Comparison of ENCODE assay signal across 11 cellular contexts in the genomic region with DNA sequence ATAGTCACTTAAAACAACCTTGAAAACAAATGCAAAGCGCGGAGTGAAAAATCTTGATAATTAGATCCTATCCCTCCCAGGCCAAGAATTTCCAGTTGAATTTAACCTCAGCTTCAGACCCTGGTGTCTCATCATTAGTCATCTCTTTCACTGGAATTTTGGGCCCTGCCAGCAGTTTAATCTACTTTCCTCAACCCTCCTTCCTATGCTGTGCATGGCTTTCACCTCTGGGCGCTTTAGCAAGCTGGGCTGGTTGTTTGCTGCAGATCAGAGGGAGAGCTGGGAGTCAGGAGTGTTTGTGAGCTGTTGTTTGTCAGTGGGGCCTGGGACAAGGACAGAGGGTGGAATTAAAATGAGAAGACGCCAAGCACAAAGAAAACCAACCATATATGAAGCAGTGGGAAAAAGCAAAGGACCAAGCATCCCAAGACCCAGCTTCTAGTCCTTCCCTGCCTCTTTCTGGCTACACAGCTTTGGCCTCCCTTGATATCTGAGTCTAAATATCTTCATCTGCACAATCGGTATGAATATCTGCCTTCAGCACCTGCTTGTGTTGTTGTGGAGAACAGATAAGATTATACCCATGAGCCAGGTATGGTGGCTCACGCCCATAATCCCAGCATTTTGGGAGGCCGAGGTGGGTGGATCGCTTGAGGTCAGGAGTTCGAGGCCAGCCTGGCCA. TPM values are rescaled to one million over a fixed set of nuclear protein-coding genes. Genes with fewer than 3 reads are reported as not detected.
DNase-seq lines count a peak whose midpoint lies in the region; ATAC-seq and TF ChIP-seq lines count a peak whose summit lies in the region.
"Had no signal": no experiment of that assay in that cellular context is flagged by ENCODE, and none has a peak within 500 bp of the region (broad histone marks: within the 10 kb centered on the region; RNA-seq: fewer than 3 reads in every experiment).

No MANE protein-coding gene starts in this region.

- H3K9me3 Mint-ChIP-seq in activated naive CD4-positive, alpha-beta T cell treated with anti-CD3 and anti-CD28 coated beads, Interleukin-2, amount 50 U/mL, for 72 hours: no peaks in the 10 kb centered on the region
- H3K9me3 Mint-ChIP-seq: CD4-positive, CD25-positive, alpha-beta regulatory T cell had no signal

- intact Hi-C loops in heart right ventricle (cut with DNase I): loop anchor here in 1 of 10 donors (5.0 kb wide), 1 partner anchor 51 kb away; no protein-coding TSS in a partner anchor
- intact Hi-C loops in cardiac septum (cut with DNase I): no loop called here
- intact Hi-C loops in body of pancreas (cut with DNase I): no loop called here
- intact Hi-C loops in lower lobe of right lung (cut with DNase I): no loop called here

- H3K4me3 ChIP-seq in heart right ventricle: no peak overlapping the region
- no peak overlapping the region for H3K4me3 ChIP-seq in body of pancreas
- H3K4me3 ChIP-seq in lower lobe of right lung: no peak overlapping the region
- no peak overlapping the region for H3K4me3 ChIP-seq in urinary bladder (ENCODE audit: low read depth, low read length)

- H3K27me3 ChIP-seq in heart right ventricle: no peaks in the 10 kb centered on the region
- H3K27me3 ChIP-seq in body of pancreas: no peaks in the 10 kb centered on the region
- no peaks in the 10 kb centered on the region for H3K27me3 ChIP-seq in lower lobe of right lung (ENCODE audit: low read depth)

- H3K4me1 ChIP-seq in heart right ventricle (peaks cover 12 to 85% (median 54%) of the 10 kb centered on the region in 9 donors), body of pancreas (peaks cover 19% of the 10 kb centered on the region), lower lobe of right lung (peaks cover 77% of the 10 kb centered on the region), urinary bladder (ENCODE audit: insufficient read depth) (peaks cover 2% of the 10 kb centered on the region)

- TF ChIP-seq POLR2A in body of pancreas (IDR thresholded peaks at IDR 0.05): no peak

- peaks cover 0 to 3% (median 0%) of the 10 kb centered on the region in 11 donors for H3K9me3 ChIP-seq in heart right ventricle
- H3K9me3 ChIP-seq in body of pancreas: no peaks in the 10 kb centered on the region
- no peaks in the 10 kb centered on the region for H3K9me3 ChIP-seq in lower lobe of right lung

- H3K36me3 ChIP-seq in heart right ventricle (peaks cover 0 to 8% (median 0%) of the 10 kb centered on the region in 9 donors), body of pancreas (replicated peaks in 1 of 2; ENCODE audit: insufficient read depth in 1 of 2, low read depth in 2 of 2) (no peaks in the 10 kb centered on the region), lower lobe of right lung (peaks cover 10% of the 10 kb centered on the region), urinary bladder (ENCODE audit: insufficient read depth) (no peaks in the 10 kb centered on the region)

- TF ChIP-seq CTCF in heart right ventricle (IDR thresholded peaks at IDR 0.05) (no peak), body of pancreas (IDR thresholded peaks at IDR 0.05) (no peak), lower lobe of right lung (IDR thresholded peaks at IDR 0.05) (no peak)

- ATAC-seq in heart right ventricle (peak in 1 of 8 donors; percentile 6), body of pancreas (no peak), lower lobe of right lung (no peak), GM19467 (IDR thresholded peaks at IDR 0.05; ENCODE audit: unreplicated experiment) (no peak)
- no peak for ATAC-seq in activated naive CD4-positive, alpha-beta T cell treated with anti-CD3 and anti-CD28 coated beads, Interleukin-2, amount 50 U/mL, for 72 hours

- H3K27ac ChIP-seq in heart right ventricle (peak overlapping the region in 9 of 10 donors; percentile 20 to 70 (median 53)), body of pancreas (peak overlapping the region in 3 of 4 donors; percentile 26 to 34 (median 29)), lower lobe of right lung (peak overlapping the region; percentile 59), urinary bladder (ENCODE audit: low read depth) (peak overlapping the region; percentile 33)

- peak overlapping the region in 1 of 2 donors; percentile 36 for H3K27ac Mint-ChIP-seq in activated naive CD4-positive, alpha-beta T cell treated with anti-CD3 and anti-CD28 coated beads, Interleukin-2, amount 50 U/mL, for 72 hours
- H3K27ac Mint-ChIP-seq: CD4-positive, CD25-positive, alpha-beta regulatory T cell had no signal

- peaks cover 10 to 25% of the 10 kb centered on the region in 2 donors for H3K36me3 Mint-ChIP-seq in activated naive CD4-positive, alpha-beta T cell treated with anti-CD3 and anti-CD28 coated beads, Interleukin-2, amount 50 U/mL, for 72 hours
- H3K36me3 Mint-ChIP-seq: CD4-positive, CD25-positive, alpha-beta regulatory T cell had no signal

- WGBS in heart right ventricle, 2 donors: 78 to 84% methylated on average over 9 of the region's 9 CpGs
- WGBS in body of pancreas, 2 donors: 69 to 84% methylated on average over 7 to 9 of the region's 9 CpGs
- WGBS in urinary bladder: 64% methylated on average over 9 of the region's 9 CpGs

- no peak for DNase-seq in heart right ventricle
- no peak for DNase-seq in cardiac septum (ENCODE audit: low spot score)
- DNase-seq in body of pancreas: peak in 1 of 4 donors; percentile 17
- no peak for DNase-seq in lower lobe of right lung
- no peak for DNase-seq in UCSD-AML1 (lab: John Stamatoyannopoulos, UW; ENCODE audit: unreplicated experiment)
- DNase-seq in activated naive CD4-positive, alpha-beta T cell treated with anti-CD3 and anti-CD28 coated beads, Interleukin-2, amount 50 U/mL, for 72 hours (ENCODE audit: low spot score in 2 of 2): no peak
- DNase-seq: CD4-positive, CD25-positive, alpha-beta regulatory T cell; erythroblast; NCI-H1048 had no signal

RNA-seq across cellular contexts. Expression of gene MYOF, which starts 13.5 kb away (rescaled TPM):
- 10 to 100 TPM; 21.7 to 54.6 (median 41.6) TPM for total RNA-seq in heart right ventricle
- 10 to 100 TPM; 14.5 to 32.4 TPM for polyA plus RNA-seq in heart right ventricle
- total RNA-seq in cardiac septum: 82.5 TPM
- total RNA-seq in body of pancreas: 10 to 100 TPM; 21.1 to 25.7 TPM
- 127 TPM for total RNA-seq in lower lobe of right lung
- total RNA-seq in urinary bladder: 99.1 TPM
- 61.3 TPM for polyA plus RNA-seq in urinary bladder
- 10 to 100 TPM; 55.4 to 65.6 TPM for total RNA-seq in activated naive CD4-positive, alpha-beta T cell treated with anti-CD3 and anti-CD28 coated beads, Interleukin-2, amount 50 U/mL, for 72 hours

RNA-seq across cellular contexts. Expression of gene CEP55, which starts 27.7 kb away (rescaled TPM):
- total RNA-seq in heart right ventricle: 1 to 10 TPM in 2 of 10 donors, under 1 TPM in 5, not detected in 3; 0.13 to 4.4 (median 0.51) TPM
- under 1 TPM; 0.20 to 0.22 TPM for polyA plus RNA-seq in heart right ventricle
- total RNA-seq in cardiac septum: 0.13 TPM
- total RNA-seq in body of pancreas: not detected
- total RNA-seq in lower lobe of right lung: 1.4 TPM
- total RNA-seq in urinary bladder: 23.6 TPM
- 0.48 TPM for polyA plus RNA-seq in urinary bladder
- total RNA-seq in activated naive CD4-positive, alpha-beta T cell treated with anti-CD3 and anti-CD28 coated beads, Interleukin-2, amount 50 U/mL, for 72 hours: 10 to 100 TPM; 61.3 to 85.1 TPM
